In the genomic region with DNA sequence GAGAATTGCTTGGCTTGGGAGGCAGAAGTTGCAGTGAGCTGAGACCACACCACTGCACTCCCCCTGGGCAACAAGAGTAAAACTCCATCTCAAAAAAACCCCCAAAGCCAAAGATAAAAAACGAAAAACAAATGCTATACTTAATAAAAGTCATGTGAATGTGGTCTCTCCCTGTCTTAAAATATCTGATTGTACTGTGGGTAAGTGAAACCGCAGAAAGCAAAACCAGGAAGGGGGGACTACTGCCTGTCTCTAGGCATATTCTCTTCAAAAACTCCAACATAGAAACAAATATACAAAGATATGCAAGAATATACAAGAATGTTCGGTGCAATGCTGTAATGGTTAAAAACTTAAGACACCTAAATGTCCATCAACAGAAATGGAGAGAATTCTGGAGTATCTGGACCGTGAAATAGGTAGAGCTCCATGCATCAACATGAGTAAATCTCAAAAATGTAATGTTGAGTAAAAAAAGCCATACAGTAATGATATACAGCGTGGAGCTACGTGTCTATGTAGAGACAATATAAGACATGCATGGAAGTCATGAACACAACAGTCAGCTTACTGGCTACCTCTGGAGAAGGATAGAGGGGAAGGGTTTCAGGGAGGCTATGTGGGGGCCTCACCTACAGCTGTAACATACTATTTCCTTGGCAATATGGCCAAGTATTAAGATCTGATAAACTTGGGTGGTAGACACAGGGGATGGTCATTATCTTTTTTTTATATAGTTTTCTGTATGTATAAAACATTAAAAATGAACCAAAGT, we compare ENCODE assay signal across 8 cellular contexts. TPM values are rescaled to one million over a fixed set of nuclear protein-coding genes. Genes with fewer than 3 reads are reported as not detected.
DNase-seq lines count a peak whose midpoint lies in the region; ATAC-seq and TF ChIP-seq lines count a peak whose summit lies in the region.

No MANE protein-coding gene starts in this region.

- TF ChIP-seq CTCF in HFFc6 (IDR thresholded peaks at IDR 0.05): no peak
- TF ChIP-seq CTCF in fibroblast of the aortic adventitia (IDR thresholded peaks at IDR 0.05; ENCODE audit: insufficient read depth, low read length): no peak

- peak overlapping the region; percentile 83 for H3K4me2 ChIP-seq in skeletal muscle satellite cell (ENCODE audit: low read length)

- peaks cover 37% of the 10 kb centered on the region for H3K9me3 Mint-ChIP-seq in HFFc6

- DNase-seq in HFFc6 (no peak), T-helper 17 cell (no peak), fibroblast of the aortic adventitia (ENCODE audit: low read depth) (no peak), NCI-H510A (lab: John Stamatoyannopoulos, UW) (no peak)
- DNase-seq in stimulated activated CD4-positive, alpha-beta T cell treated with anti-CD3 and anti-CD28 coated beads, Interleukin-4, amount 100 ng/mL, for 1 hour: no peak

- H3K27me3 ChIP-seq in skeletal muscle satellite cell (ENCODE audit: control insufficient read depth, insufficient read depth, low read length): no peaks in the 10 kb centered on the region

- ATAC-seq in T-helper 17 cell (peak; percentile 17), HG03521 (IDR thresholded peaks at IDR 0.05; ENCODE audit: unreplicated experiment) (no peak), HG03439 (IDR thresholded peaks at IDR 0.05; ENCODE audit: unreplicated experiment) (no peak)

- peaks cover 3% of the 10 kb centered on the region; the same call in 1 of the 2 replicates for H3K27me3 Mint-ChIP-seq in HFFc6 (ENCODE audit: insufficient read depth)
- no peaks in the 10 kb centered on the region for H3K27me3 Mint-ChIP-seq in T-helper 17 cell

- peaks cover 33% of the 10 kb centered on the region for H3K36me3 ChIP-seq in skeletal muscle satellite cell (ENCODE audit: insufficient read depth, low read length)

- H3K36me3 Mint-ChIP-seq in HFFc6 (ENCODE audit: low read depth) (peaks cover 65% of the 10 kb centered on the region), T-helper 17 cell (ENCODE audit: low read depth) (peaks cover 9% of the 10 kb centered on the region)

- H3K9me3 ChIP-seq in T-helper 17 cell (ENCODE audit: control insufficient read depth, low read length, poor library complexity, severe bottlenecking) (peaks cover 4% of the 10 kb centered on the region), skeletal muscle satellite cell (replicated peaks; ENCODE audit: low read length) (peaks cover 12% of the 10 kb centered on the region)

- peaks cover 10% of the 10 kb centered on the region for H3K4me1 ChIP-seq in skeletal muscle satellite cell (ENCODE audit: control insufficient read depth, insufficient read depth, low read length)

- peaks cover 28% of the 10 kb centered on the region for H3K4me1 Mint-ChIP-seq in HFFc6 (ENCODE audit: low read depth)
- H3K4me1 Mint-ChIP-seq in T-helper 17 cell: peaks cover 16% of the 10 kb centered on the region

- peak overlapping the region; percentile 98 for H3K4me3 Mint-ChIP-seq in HFFc6
- peak overlapping the region; percentile 100 for H3K4me3 Mint-ChIP-seq in T-helper 17 cell

- H3K27ac Mint-ChIP-seq in HFFc6: no peak overlapping the region
- peak overlapping the region; percentile 99 for H3K27ac Mint-ChIP-seq in T-helper 17 cell

- H3K4me3 ChIP-seq in fibroblast of the aortic adventitia (ENCODE audit: low read depth, low read length): peak overlapping the region; percentile 95
- H3K4me3 ChIP-seq in skeletal muscle satellite cell (ENCODE audit: low read length): peak overlapping the region; percentile 85

- no peak overlapping the region for H3K9ac ChIP-seq in skeletal muscle satellite cell (ENCODE audit: low read depth, low read length)

RNA-seq across cellular contexts. Expression of a gene that starts 2.1 kb away (rescaled TPM):
- total RNA-seq in HFFc6 (2021; fragmentation: NEBNext Ultra II Directional; extraction: Animal tissue kit (Norgen Biotek cat#: 25700)): 10 to 100 TPM; 12.7 to 15.1 (median 14.4) TPM
- 100 to 1,000 TPM; 189 to 198 TPM for total RNA-seq in T-helper 17 cell
- total RNA-seq in fibroblast of the aortic adventitia (ENCODE audit: low replicate concordance): 23.4 and 31.2 TPM in 2 replicates
- total RNA-seq in skeletal muscle satellite cell (2012; rRNA removed): 19.2 and 24.3 TPM in 2 replicates

RNA-seq across cellular contexts. Expression of a gene that starts 6.5 kb away (rescaled TPM):
- 10 to 100 TPM in 5 of 6 experiments, 1 to 10 TPM in 1; 10.0 to 12.8 (median 11.3) TPM for total RNA-seq in HFFc6 (2021; fragmentation: NEBNext Ultra II Directional; extraction: Animal tissue kit (Norgen Biotek cat#: 25700))
- total RNA-seq in T-helper 17 cell (1 to 10 TPM; 4.4 to 4.6 TPM), fibroblast of the aortic adventitia (ENCODE audit: low replicate concordance) (9.1 and 11.8 TPM in 2 replicates)
- total RNA-seq in skeletal muscle satellite cell (2012; rRNA removed): 7.9 and 11.2 TPM in 2 replicates

RNA-seq across cellular contexts. Expression of a gene that starts 25.3 kb away (rescaled TPM):
- total RNA-seq in HFFc6 (2021; fragmentation: NEBNext Ultra II Directional; extraction: Animal tissue kit (Norgen Biotek cat#: 25700)): 1 to 10 TPM; 5.2 to 6.4 (median 5.6) TPM
- 10 to 100 TPM; 12.5 to 18.1 TPM for total RNA-seq in T-helper 17 cell
- total RNA-seq in fibroblast of the aortic adventitia (ENCODE audit: low replicate concordance): 3.9 and 6.9 TPM in 2 replicates
- total RNA-seq in skeletal muscle satellite cell (2012; rRNA removed): 4.8 and 5.8 TPM in 2 replicates

RNA-seq across cellular contexts. Expression of a gene that starts 32.0 kb away (rescaled TPM):
- 100 to 1,000 TPM; 388 to 466 (median 440) TPM for total RNA-seq in HFFc6 (2021; fragmentation: NEBNext Ultra II Directional; extraction: Animal tissue kit (Norgen Biotek cat#: 25700))
- total RNA-seq in T-helper 17 cell (100 to 1,000 TPM in 1 of 2 donors, 10 to 100 TPM in 1; 83.3 to 103 TPM), fibroblast of the aortic adventitia (ENCODE audit: low replicate concordance) (42.5 and 820 TPM in 2 replicates)
- 306 and 312 TPM in 2 replicates for total RNA-seq in skeletal muscle satellite cell (2012; rRNA removed)

RNA-seq across cellular contexts. Expression of a gene that starts 54.0 kb away (rescaled TPM):
- total RNA-seq in HFFc6 (2021; fragmentation: NEBNext Ultra II Directional; extraction: Animal tissue kit (Norgen Biotek cat#: 25700)): 1 to 10 TPM; 3.6 to 5.5 (median 5.3) TPM
- total RNA-seq in T-helper 17 cell (1 to 10 TPM; 2.3 to 2.5 TPM), fibroblast of the aortic adventitia (ENCODE audit: low replicate concordance) (5.9 and 8.9 TPM in 2 replicates)
- 8.1 and 9.6 TPM in 2 replicates for total RNA-seq in skeletal muscle satellite cell (2012; rRNA removed)
